Comparison of ENCODE assay signal across 9 cellular contexts in the genomic region with DNA sequence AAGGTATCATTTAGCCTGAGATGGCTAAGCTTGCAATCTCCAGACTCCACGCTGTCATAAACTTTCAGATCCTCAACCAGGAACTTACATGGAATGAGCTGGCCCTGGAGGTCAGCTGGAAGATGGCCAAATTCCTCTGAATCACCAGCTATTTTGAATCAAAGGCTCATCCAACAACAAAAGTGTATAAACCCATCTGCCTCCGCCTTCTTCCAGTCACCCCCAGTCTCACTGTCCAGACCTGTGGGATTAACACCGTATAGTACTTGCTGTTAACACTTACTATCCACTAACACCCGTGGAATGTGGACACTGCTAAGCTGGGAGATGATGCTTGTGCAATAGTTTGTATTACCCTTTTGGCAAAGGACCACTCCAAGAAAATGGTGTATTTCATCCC. TPM values are rescaled to one million over a fixed set of nuclear protein-coding genes. Genes with fewer than 3 reads are reported as not detected.
DNase-seq lines count a peak whose midpoint lies in the region; ATAC-seq and TF ChIP-seq lines count a peak whose summit lies in the region.
"Had no signal": no experiment of that assay in that cellular context is flagged by ENCODE, and none has a peak within 500 bp of the region (broad histone marks: within the 10 kb centered on the region; RNA-seq: fewer than 3 reads in every experiment).

No MANE protein-coding gene starts in this region.

- H3K9ac ChIP-seq in Loucy (ENCODE audit: low read depth, low read length, poor library complexity, severe bottlenecking) = peak overlapping the region; percentile 82
- peak overlapping the region; percentile 95 for H3K9ac ChIP-seq in mesenchymal stem cell (ENCODE audit: low read length)

- in situ Hi-C loops in brain microvascular endothelial cell (cut with HindIII; ENCODE audit: low pct_ligation_motif_present, low sequenced_read_pairs) = no loop called here

- peaks cover 3% of the 10 kb centered on the region; the same call in 1 of the 2 replicates for H3F3A ChIP-seq in Loucy (ENCODE audit: low read depth)

- no peaks in the 10 kb centered on the region for H3K9me2 ChIP-seq in Loucy (replicated peaks; ENCODE audit: low read depth, low read length)

- H2AK5ac ChIP-seq in mesenchymal stem cell (ENCODE audit: low read length, severe bottlenecking) = no peak overlapping the region

- ATAC-seq in GM18498 (IDR thresholded peaks at IDR 0.05; ENCODE audit: unreplicated experiment) = no peak
- ATAC-seq: stimulated activated naive CD8-positive, alpha-beta T cell treated with anti-CD3 and anti-CD28 coated beads, Interleukin-15, Interleukin-2, amounts not matched to agents 100 U/mL and 50 U/mL, for 24 hours had no signal

- peak overlapping the region in 1 of 2 experiments; percentile 63 for H3K4ac ChIP-seq in mesenchymal stem cell (ENCODE audit: low read depth in 1 of 2, low read length in 2 of 2)

- DNase-seq in CD1c-positive myeloid dendritic cell (ENCODE audit: extremely low spot score) = peak; percentile 96
- DNase-seq in brain microvascular endothelial cell = peak; percentile 98
- peak; percentile 96 for DNase-seq in mesenchymal stem cell
- no peak for DNase-seq in SKM-1 (lab: John Stamatoyannopoulos, UW; ENCODE audit: unreplicated experiment)
- no peak for DNase-seq in activated gamma-delta T cell (lab: John Stamatoyannopoulos, UW)
- DNase-seq in NCI-H2029 treated with DMSO at 0.1 percent for 48 hours (lab: John Stamatoyannopoulos, UW) = no peak

- peaks cover 7% of the 10 kb centered on the region for H4K20me1 ChIP-seq in Loucy (ENCODE audit: insufficient read depth, low read length, poor library complexity, severe bottlenecking)

- H3K23ac ChIP-seq in mesenchymal stem cell (ENCODE audit: low read length in 2 of 2) = no peak overlapping the region

- H2BK120ac ChIP-seq in mesenchymal stem cell (ENCODE audit: low read depth, low read length) = no peak overlapping the region

- H3K4me2 ChIP-seq in Loucy (ENCODE audit: low read depth, low read length, poor library complexity, severe bottlenecking) (peak overlapping the region; percentile 75), mesenchymal stem cell (ENCODE audit: low read length, poor library complexity, severe bottlenecking) (no peak overlapping the region)

- H2BK12ac ChIP-seq in mesenchymal stem cell (ENCODE audit: low read length in 2 of 2) = peak overlapping the region in 1 of 2 experiments; percentile 10

- peak overlapping the region; percentile 90 for H3K4me3 ChIP-seq in Loucy (ENCODE audit: low read length, poor library complexity, severe bottlenecking)
- no peak overlapping the region for H3K4me3 ChIP-seq in brain microvascular endothelial cell (ENCODE audit: low read depth, low read length)
- H3K4me3 ChIP-seq in mesenchymal stem cell (ENCODE audit: insufficient read depth in 1 of 2, low read depth in 1 of 2, low read length in 2 of 2) = peak overlapping the region in 1 of 2 experiments; percentile 98

- H4K8ac ChIP-seq in mesenchymal stem cell (ENCODE audit: low read length) = no peak overlapping the region

- peaks cover 24% of the 10 kb centered on the region for H3K79me1 ChIP-seq in mesenchymal stem cell (replicated peaks; ENCODE audit: low read length, poor library complexity, severe bottlenecking)

- no peak overlapping the region for H4K91ac ChIP-seq in mesenchymal stem cell (ENCODE audit: low read length)

- no peak overlapping the region for H3K18ac ChIP-seq in mesenchymal stem cell (ENCODE audit: low read depth in 1 of 2, low read length in 2 of 2)

- peak overlapping the region; percentile 67 for H3K27ac ChIP-seq in brain microvascular endothelial cell
- peak overlapping the region; percentile 66 for H3K27ac ChIP-seq in mesenchymal stem cell (ENCODE audit: low read length, poor library complexity, severe bottlenecking)

- H3K36me3 ChIP-seq in Loucy (ENCODE audit: insufficient read depth, low read length) (no peaks in the 10 kb centered on the region), brain microvascular endothelial cell (replicated peaks) (no peaks in the 10 kb centered on the region), mesenchymal stem cell (ENCODE audit: control insufficient read depth in 1 of 2, insufficient read depth in 2 of 2, low read depth in 1 of 2, low read length in 2 of 2) (peaks cover 0 to 8% of the 10 kb centered on the region in 2 experiments)

- no peak overlapping the region for H2AFZ ChIP-seq in Loucy (ENCODE audit: low read length)
- no peak overlapping the region for H2AFZ ChIP-seq in mesenchymal stem cell (ENCODE audit: low read depth, low read length)

- H3K27me3 ChIP-seq in Loucy (ENCODE audit: insufficient read depth, low read length, poor library complexity, severe bottlenecking) = no peaks in the 10 kb centered on the region
- no peaks in the 10 kb centered on the region for H3K27me3 ChIP-seq in brain microvascular endothelial cell (replicated peaks)
- no peaks in the 10 kb centered on the region for H3K27me3 ChIP-seq in mesenchymal stem cell (ENCODE audit: control insufficient read depth in 1 of 2, insufficient read depth in 1 of 2, low read length in 2 of 2)

- no peak overlapping the region for H3K14ac ChIP-seq in mesenchymal stem cell (ENCODE audit: low read length in 2 of 2)

- H3K9me3 ChIP-seq in Loucy (ENCODE audit: insufficient read depth, low read depth, low read length) (no peaks in the 10 kb centered on the region), mesenchymal stem cell (ENCODE audit: control insufficient read depth, low read length) (no peaks in the 10 kb centered on the region)

- peaks cover 40% of the 10 kb centered on the region for H3K79me2 ChIP-seq in Loucy (ENCODE audit: insufficient read depth, low read length)

- TF ChIP-seq CTCF in Loucy (conservative IDR thresholded peaks at IDR 0.05; ENCODE audit: low read length) = no peak
- TF ChIP-seq CTCF in brain microvascular endothelial cell (IDR thresholded peaks at IDR 0.05; ENCODE audit: low read depth, low read length, missing control alignments) = no peak

- H2BK15ac ChIP-seq in mesenchymal stem cell (ENCODE audit: low read depth, poor library complexity, severe bottlenecking) = no peak overlapping the region

- 9% methylated on average over 4 of the region's 4 CpGs for WGBS in mesenchymal stem cell

- H2BK5ac ChIP-seq in mesenchymal stem cell (ENCODE audit: low read depth, low read length, poor library complexity, severe bottlenecking) = no peak overlapping the region

- H3K4me1 ChIP-seq in Loucy (ENCODE audit: insufficient read depth, low read length, poor library complexity, severe bottlenecking) = peaks cover 31% of the 10 kb centered on the region
- peaks cover 11% of the 10 kb centered on the region for H3K4me1 ChIP-seq in mesenchymal stem cell (ENCODE audit: control insufficient read depth, insufficient read depth, low read depth, low read length)

RNA-seq across cellular contexts. Expression of a gene that starts 1.9 kb away (rescaled TPM):
- polyA plus RNA-seq in mesenchymal stem cell (2013, experiment 1 of 2) = 29.2 TPM
- polyA plus RNA-seq in mesenchymal stem cell (2013, experiment 2 of 2) = 28.6 TPM

Comparison
In these comparisons a context has a peak if more than half of its experiments do, and no peak if none do; other contexts are left out.
1. DNase-seq: peak in CD1c-positive myeloid dendritic cell (single experiment), brain microvascular endothelial cell (single experiment) and mesenchymal stem cell (single experiment); none in SKM-1 (single experiment), activated gamma-delta T cell (single experiment) and NCI-H2029 treated with DMSO at 0.1 percent for 48 hours (single experiment).